ENCODE assay signal across 14 cellular contexts in the genomic region with DNA sequence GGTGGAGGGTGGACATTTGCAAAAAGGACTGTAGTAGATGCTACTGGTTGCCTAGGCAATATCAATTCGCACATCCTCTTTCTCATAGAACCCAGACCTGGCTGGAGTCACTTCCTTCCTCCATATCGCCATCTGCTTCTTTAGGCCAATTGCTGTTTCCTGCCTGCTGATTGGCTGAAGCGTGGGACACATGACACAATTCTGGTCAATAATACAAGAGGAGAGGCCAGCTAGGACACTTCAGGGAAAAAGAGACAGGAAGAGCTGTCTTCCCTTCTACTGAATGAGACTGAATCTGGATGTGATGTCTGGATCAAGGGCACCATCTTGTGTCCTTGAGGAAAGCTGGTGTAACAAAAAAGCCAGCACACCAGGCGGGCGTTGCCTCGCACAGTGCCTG. TPM values are rescaled to one million over a fixed set of nuclear protein-coding genes. Genes with fewer than 3 reads are reported as not detected.
DNase-seq lines count a peak whose midpoint lies in the region; ATAC-seq and TF ChIP-seq lines count a peak whose summit lies in the region.
"Had no signal": no experiment of that assay in that cellular context is flagged by ENCODE, and none has a peak within 500 bp of the region (broad histone marks: within the 10 kb centered on the region; RNA-seq: fewer than 3 reads in every experiment).

No MANE protein-coding gene starts in this region.

- TF ChIP-seq CTCF in spleen (IDR thresholded peaks at IDR 0.05 in 8 of 11, conservative IDR thresholded peaks at IDR 0.05 in 3 of 11): no peak

- no peak overlapping the region for H3K4me3 ChIP-seq in spleen
- H3K4me3 ChIP-seq: esophagus squamous epithelium, SK-N-MC, upper lobe of left lung had no signal

- H3K36me3 ChIP-seq in spleen: no peaks in the 10 kb centered on the region
- H3K36me3 ChIP-seq: upper lobe of left lung had no signal

- peaks cover 0 to 6% (median 0%) of the 10 kb centered on the region in 7 donors for H3K27me3 ChIP-seq in spleen (replicated peaks in 1 of 7)
- H3K27me3 ChIP-seq: esophagus squamous epithelium, upper lobe of left lung had no signal

- intact Hi-C loops in spleen (cut with DNase I; ENCODE audit: low total_unique reads): loop anchor here (5.0 to 10.0 kb wide), 3 partner anchors 65 to 347 kb away; partner anchors contain the start of gene FAM222A

- peaks cover 0 to 11% (median 2%) of the 10 kb centered on the region in 6 donors for H3K4me1 ChIP-seq in spleen
- H3K4me1 ChIP-seq: esophagus squamous epithelium, upper lobe of left lung had no signal

- DNase-seq in NCI-H82 (lab: John Stamatoyannopoulos, UW): peak; percentile 56
- DNase-seq in NCI-H82 treated with DMSO at 0.1 percent for 48 hours (lab: John Stamatoyannopoulos, UW; ENCODE audit: unreplicated experiment): no peak
- DNase-seq in NCI-H69 (lab: John Stamatoyannopoulos, UW): peak; percentile 61
- peak; percentile 33 for DNase-seq in dermis blood vessel endothelial cell
- peak; percentile 33 for DNase-seq in spleen
- no peak for DNase-seq in A172 (ENCODE audit: low spot score)
- DNase-seq: activated CD4-positive, CD25-positive, alpha-beta regulatory T cell treated with anti-CD3 and anti-CD28 coated beads, Interleukin-2, amount 50 U/mL, for 72 hours; activated naive CD8-positive, alpha-beta T cell treated with anti-CD3 and anti-CD28 coated beads, Interleukin-2, amount 50 U/mL, for 24 hours; esophagus squamous epithelium; upper lobe of left lung had no signal

- ATAC-seq in GM21737 (IDR thresholded peaks at IDR 0.05; ENCODE audit: unreplicated experiment) (no peak), GM18868 (IDR thresholded peaks at IDR 0.05; ENCODE audit: unreplicated experiment) (no peak)
- ATAC-seq: activated naive CD8-positive, alpha-beta T cell treated with anti-CD3 and anti-CD28 coated beads, Interleukin-2, amount 50 U/mL, for 24 hours had no signal

- H3K27ac ChIP-seq in spleen: no peak overlapping the region
- H3K27ac ChIP-seq: esophagus squamous epithelium, KMS-11, SK-N-MC, upper lobe of left lung had no signal

- H3K9me3 ChIP-seq in spleen: peaks cover 0 to 14% (median 11%) of the 10 kb centered on the region in 8 donors

- no peak for TF ChIP-seq POLR2A in spleen (IDR thresholded peaks at IDR 0.05)

- WGBS in spleen, 5 donors: 57 to 68% (median 61%) methylated on average over 6 of the region's 6 CpGs

RNA-seq across cellular contexts. Expression of gene TRPV4, which starts 53.8 kb away (rescaled TPM):
- total RNA-seq in dermis blood vessel endothelial cell: 1.4 and 2.5 TPM in 2 replicates
- 1 to 10 TPM; 3.9 to 8.0 (median 5.0) TPM for total RNA-seq in spleen
- polyA plus RNA-seq in spleen: 1 to 10 TPM in 2 of 3 donors, under 1 TPM in 1; 0.49 to 1.2 (median 1.1) TPM
- total RNA-seq in A172 (2014; rRNA removed; shearing (Covaris generic)): not detected in 2 replicates

Comparison
In these comparisons a context has a peak if more than half of its experiments do, and no peak if none do; other contexts are left out.
1. DNase-seq: peak in NCI-H82 (single experiment), NCI-H69 (single experiment), dermis blood vessel endothelial cell (single experiment) and spleen (single experiment); none in NCI-H82 treated with DMSO at 0.1 percent for 48 hours (single experiment) and A172 (single experiment).